ENCODE assay signal across 22 cellular contexts in the genomic region with DNA sequence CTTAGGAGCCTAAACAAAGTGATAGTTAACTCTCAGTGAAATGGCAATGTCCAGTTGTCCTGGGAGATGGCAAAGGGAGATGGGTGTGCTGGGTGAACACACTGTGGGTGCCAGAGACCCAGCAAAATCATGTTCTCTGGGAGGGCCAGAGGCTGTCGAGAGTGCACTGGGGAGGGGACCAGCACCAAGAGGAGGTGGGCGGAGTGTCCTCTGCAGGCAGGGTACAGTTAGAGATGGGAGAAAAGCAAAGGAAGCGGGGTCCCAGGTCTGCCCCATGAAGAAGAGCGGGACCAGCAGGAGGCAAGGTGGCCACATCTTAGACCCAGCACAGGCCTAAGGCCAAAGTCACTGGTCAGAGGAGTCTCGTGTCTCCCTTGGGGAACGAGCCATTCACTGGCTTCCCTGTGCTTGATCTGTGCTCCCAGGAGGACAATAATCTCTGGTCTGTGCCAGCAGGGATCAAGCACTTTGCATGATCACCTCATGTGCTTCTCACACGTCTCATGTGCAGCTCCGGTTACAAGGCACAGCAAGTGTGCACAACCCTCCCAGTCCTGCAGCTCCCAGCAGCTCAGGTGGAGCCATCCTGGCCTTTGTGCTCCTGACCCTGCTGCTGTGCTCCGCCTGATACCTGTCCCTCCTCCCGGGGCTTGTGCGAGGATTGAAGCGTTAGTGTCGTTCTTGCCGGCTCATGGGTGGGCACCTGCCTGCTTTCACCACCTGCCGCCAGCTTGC.
DNase-seq lines count a peak whose midpoint lies in the region; ATAC-seq and TF ChIP-seq lines count a peak whose summit lies in the region.
"Had no signal": no experiment of that assay in that cellular context is flagged by ENCODE, and none has a peak within 500 bp of the region (broad histone marks: within the 10 kb centered on the region; RNA-seq: fewer than 3 reads in every experiment).

No MANE protein-coding gene starts in this region.

- H3K4me1 Mint-ChIP-seq in activated T-helper 1 cell treated with anti-CD3 and anti-CD28 coated beads, Interleukin-12 subunit alpha, Interleukin-12 subunit beta, Interleukin-2, Interleukin-4 antibody, amounts not matched to agents 30 ng/mL and 10 ng/mL and 1 ng/mL, durations not matched to agents 14 hours and 24 hours and 36 hours (ENCODE audit: low read depth) = no peaks in the 10 kb centered on the region

- H3K4me3 Mint-ChIP-seq in activated T-helper 1 cell treated with anti-CD3 and anti-CD28 coated beads, Interleukin-12 subunit alpha, Interleukin-12 subunit beta, Interleukin-2, Interleukin-4 antibody, amounts not matched to agents 30 ng/mL and 10 ng/mL and 1 ng/mL, durations not matched to agents 14 hours and 24 hours and 36 hours = no peak overlapping the region
- H3K4me3 Mint-ChIP-seq: activated CD8-positive, alpha-beta T cell treated with anti-CD3 and anti-CD28 coated beads for 36 hours; activated T-cell treated with anti-CD3 and anti-CD28 coated beads, Interleukin-2, amount 50 U/mL, for 4 hours; stimulated activated naive B cell treated with anti-CD40 and anti-IgM and Interleukin-4, amounts not matched to agents 10 μg/mL and 1 μg/mL and 100 μg/mL, for 72 hours had no signal

- H3K27me3 ChIP-seq in lower lobe of right lung (ENCODE audit: low read depth) (no peaks in the 10 kb centered on the region), aorta (ENCODE audit: control insufficient read depth in 1 of 2, insufficient read depth in 2 of 2, low read length in 1 of 2) (no peaks in the 10 kb centered on the region)
- H3K27me3 ChIP-seq: ovary had no signal

- ATAC-seq in Right ventricle myocardium inferior (no peak), lower lobe of right lung (no peak), aorta (ENCODE audit: low FRiP score) (no peak), HG03175 (IDR thresholded peaks at IDR 0.05; ENCODE audit: unreplicated experiment) (no peak)
- ATAC-seq: activated CD8-positive, alpha-beta T cell treated with anti-CD3 and anti-CD28 coated beads for 36 hours; activated naive CD4-positive, alpha-beta T cell treated with anti-CD3 and anti-CD28 coated beads, Interleukin-2, amount 50 U/mL, for 72 hours; activated T-cell treated with anti-CD3 and anti-CD28 coated beads, Interleukin-2, amount 50 U/mL, for 4 hours; stimulated activated naive B cell treated with anti-CD40 and anti-IgM and Interleukin-4, amounts not matched to agents 10 μg/mL and 1 μg/mL and 100 μg/mL, for 72 hours had no signal

- H3K9me3 ChIP-seq in lower lobe of right lung (no peaks in the 10 kb centered on the region), aorta (ENCODE audit: control insufficient read depth, low read length) (peaks cover under 1% of the 10 kb centered on the region)
- H3K9me3 ChIP-seq: ovary, thoracic aorta had no signal

- no peaks in the 10 kb centered on the region for H3K36me3 ChIP-seq in lower lobe of right lung
- H3K36me3 ChIP-seq in aorta (ENCODE audit: control insufficient read depth in 1 of 2, insufficient read depth in 2 of 2, low read length in 1 of 2) = no peaks in the 10 kb centered on the region
- H3K36me3 ChIP-seq: ovary, thoracic aorta had no signal

- H3K27ac ChIP-seq in lower lobe of right lung (no peak overlapping the region), aorta (ENCODE audit: low read depth in 1 of 2, low read length in 2 of 2) (no peak overlapping the region)
- H3K27ac ChIP-seq: ovary, thoracic aorta had no signal

- peaks cover 3% of the 10 kb centered on the region for H3K4me1 ChIP-seq in lower lobe of right lung
- no peaks in the 10 kb centered on the region for H3K4me1 ChIP-seq in aorta (ENCODE audit: control insufficient read depth in 1 of 2, insufficient read depth in 2 of 2, low read length in 2 of 2)

- no peak overlapping the region for H3K4me3 ChIP-seq in lower lobe of right lung
- H3K4me3 ChIP-seq in aorta (ENCODE audit: low read length in 2 of 2) = no peak overlapping the region
- H3K4me3 ChIP-seq: ovary, thoracic aorta had no signal

- DNase-seq in Right ventricle myocardium inferior (ENCODE audit: missing footprints) (peak; percentile 33), cardiac septum (ENCODE audit: low spot score) (no peak), lower lobe of right lung (peak; percentile 35), aorta (peak; percentile 39 to 41), pons (ENCODE audit: low spot score) (no peak), Ammon's horn (ENCODE audit: low spot score) (no peak)
- no peak for DNase-seq in activated T-helper 1 cell treated with anti-CD3 and anti-CD28 coated beads, Interleukin-12 subunit alpha, Interleukin-12 subunit beta, Interleukin-2, Interleukin-4 antibody, amounts not matched to agents 30 ng/mL and 10 ng/mL and 1 ng/mL, durations not matched to agents 14 hours and 24 hours and 36 hours (ENCODE audit: low spot score)
- DNase-seq: ACHN; activated CD8-positive, alpha-beta T cell treated with anti-CD3 and anti-CD28 coated beads for 36 hours; activated T-cell treated with anti-CD3 and anti-CD28 coated beads, Interleukin-2, amount 50 U/mL, for 4 hours; C1 segment of cervical spinal cord; DMS153; GDM1; NCI-H146; NCI-H226; NK-92 treated with Interleukin-12 subunit alpha and Interleukin-12 subunit beta, amount 100 ng/mL, for 24 hours; stimulated activated naive B cell treated with anti-CD40 and anti-IgM and Interleukin-4, amounts not matched to agents 10 μg/mL and 1 μg/mL and 100 μg/mL, for 72 hours; T1000 had no signal

- TF ChIP-seq CTCF in lower lobe of right lung (IDR thresholded peaks at IDR 0.05) = no peak

- H3K27ac Mint-ChIP-seq in activated T-helper 1 cell treated with anti-CD3 and anti-CD28 coated beads, Interleukin-12 subunit alpha, Interleukin-12 subunit beta, Interleukin-2, Interleukin-4 antibody, amounts not matched to agents 30 ng/mL and 10 ng/mL and 1 ng/mL, durations not matched to agents 14 hours and 24 hours and 36 hours = peak overlapping the region; percentile 7
- H3K27ac Mint-ChIP-seq: activated CD8-positive, alpha-beta T cell treated with anti-CD3 and anti-CD28 coated beads for 36 hours; activated naive CD4-positive, alpha-beta T cell treated with anti-CD3 and anti-CD28 coated beads, Interleukin-2, amount 50 U/mL, for 72 hours; stimulated activated naive B cell treated with anti-CD40 and anti-IgM and Interleukin-4, amounts not matched to agents 10 μg/mL and 1 μg/mL and 100 μg/mL, for 72 hours had no signal

- H3K9me3 Mint-ChIP-seq in activated T-helper 1 cell treated with anti-CD3 and anti-CD28 coated beads, Interleukin-12 subunit alpha, Interleukin-12 subunit beta, Interleukin-2, Interleukin-4 antibody, amounts not matched to agents 30 ng/mL and 10 ng/mL and 1 ng/mL, durations not matched to agents 14 hours and 24 hours and 36 hours = peaks cover 4% of the 10 kb centered on the region

- 81 to 84% methylated on average over 15 of the region's 15 CpGs for WGBS in aorta, 2 donors

- no peaks in the 10 kb centered on the region for H3K36me3 Mint-ChIP-seq in activated T-helper 1 cell treated with anti-CD3 and anti-CD28 coated beads, Interleukin-12 subunit alpha, Interleukin-12 subunit beta, Interleukin-2, Interleukin-4 antibody, amounts not matched to agents 30 ng/mL and 10 ng/mL and 1 ng/mL, durations not matched to agents 14 hours and 24 hours and 36 hours (ENCODE audit: low read depth)
- H3K36me3 Mint-ChIP-seq: stimulated activated naive B cell treated with anti-CD40 and anti-IgM and Interleukin-4, amounts not matched to agents 10 μg/mL and 1 μg/mL and 100 μg/mL, for 72 hours had no signal

- H3K27me3 Mint-ChIP-seq in activated T-helper 1 cell treated with anti-CD3 and anti-CD28 coated beads, Interleukin-12 subunit alpha, Interleukin-12 subunit beta, Interleukin-2, Interleukin-4 antibody, amounts not matched to agents 30 ng/mL and 10 ng/mL and 1 ng/mL, durations not matched to agents 14 hours and 24 hours and 36 hours (ENCODE audit: insufficient read depth) = peaks cover 2% of the 10 kb centered on the region
- H3K27me3 Mint-ChIP-seq: activated CD8-positive, alpha-beta T cell treated with anti-CD3 and anti-CD28 coated beads for 36 hours; stimulated activated naive B cell treated with anti-CD40 and anti-IgM and Interleukin-4, amounts not matched to agents 10 μg/mL and 1 μg/mL and 100 μg/mL, for 72 hours had no signal

- intact Hi-C loops in Right ventricle myocardium inferior (cut with DNase I) = no loop called here
- intact Hi-C loops in cardiac septum (cut with DNase I) = no loop called here
- intact Hi-C loops in activated T-helper 1 cell treated with anti-CD3 and anti-CD28 coated beads, Interleukin-12 subunit alpha, Interleukin-12 subunit beta, Interleukin-2, Interleukin-4 antibody, amounts not matched to agents 30 ng/mL and 10 ng/mL and 1 ng/mL, durations not matched to agents 14 hours and 24 hours and 36 hours (cut with micrococcal nuclease) = loop anchor here (5.0 kb wide), 2 partner anchors 139 to 1709 kb away; a partner anchor contains a TSS
- intact Hi-C loops in lower lobe of right lung (cut with DNase I) = no loop called here
- intact Hi-C loops in aorta (cut with DNase I) = loop anchor here in 1 of 2 donors (5.0 kb wide), 1 partner anchor 139 kb away; a partner anchor contains a TSS

Comparison
In these comparisons a context has a peak if more than half of its experiments do, and no peak if none do; other contexts are left out.
1. DNase-seq: peak in Right ventricle myocardium inferior (single experiment), lower lobe of right lung (single experiment) and aorta (2 of 2); none in cardiac septum (single experiment), activated T-helper 1 cell treated with anti-CD3 and anti-CD28 coated beads, Interleukin-12 subunit alpha, Interleukin-12 subunit beta, Interleukin-2, Interleukin-4 antibody, amounts not matched to agents 30 ng/mL and 10 ng/mL and 1 ng/mL, durations not matched to agents 14 hours and 24 hours and 36 hours (single experiment), pons (single experiment) and Ammon's horn (single experiment).